Comparison of ENCODE assay signal across 8 cellular contexts in the genomic region with DNA sequence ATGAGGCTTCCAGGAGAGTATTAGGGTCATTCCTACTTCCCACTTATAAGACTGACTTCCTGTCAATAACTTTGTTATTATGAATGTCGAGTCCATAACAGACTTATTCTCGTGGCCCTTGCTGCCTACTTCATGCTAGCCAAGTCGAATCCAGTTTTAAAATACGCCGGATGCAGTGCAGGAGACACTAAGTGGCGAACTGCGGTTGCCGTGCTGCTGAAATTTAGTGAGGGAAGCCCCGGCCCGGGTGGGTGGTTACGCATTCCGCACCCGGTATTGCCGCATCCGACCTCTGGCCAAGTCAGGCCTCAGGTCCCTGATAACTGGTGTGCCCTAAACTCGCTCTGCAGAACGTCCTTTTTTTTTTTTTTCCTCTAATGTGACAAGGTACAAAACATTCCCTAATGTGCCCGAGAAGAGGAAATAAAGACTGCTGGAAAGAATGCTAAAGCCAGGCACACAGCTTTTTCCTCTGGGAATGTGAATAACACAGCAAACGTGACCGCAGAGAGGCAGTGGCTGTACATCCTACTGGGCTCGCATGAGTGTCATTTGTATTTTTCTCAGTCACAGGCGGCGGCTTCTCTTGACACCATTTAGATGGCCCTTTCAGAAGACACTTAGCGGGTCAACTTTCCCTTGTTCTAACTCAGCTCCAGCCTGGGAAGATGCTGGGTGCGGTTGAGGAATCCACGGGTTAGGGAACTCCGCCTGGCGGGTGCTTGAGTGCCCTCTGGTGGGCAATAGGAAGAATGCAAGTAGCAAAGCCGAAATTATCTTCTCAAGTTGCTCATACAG. TPM values are rescaled to one million over a fixed set of nuclear protein-coding genes. Genes with fewer than 3 reads are reported as not detected.
DNase-seq lines count a peak whose midpoint lies in the region; ATAC-seq, FAIRE-seq and TF ChIP-seq lines count a peak whose summit lies in the region.

No MANE protein-coding gene starts in this region.

- intact Hi-C loops in breast epithelium (cut with DNase I; ENCODE audit: low total_unique reads), result no loop called here

- H3K27me3 ChIP-seq in breast epithelium, result no peaks in the 10 kb centered on the region
- no peaks in the 10 kb centered on the region for H3K27me3 ChIP-seq in small intestine (ENCODE audit: control insufficient read depth in 2 of 2, insufficient read depth in 2 of 2, low read length in 2 of 2)

- peak; percentile 33 to 37 for DNase-seq in AML-193 (lab: John Stamatoyannopoulos, UW)
- DNase-seq in Kasumi-1 (lab: John Stamatoyannopoulos, UW), result peak; percentile 56 to 62
- peak in 4 of 5 experiments; percentile 10 to 58 (median 32) for DNase-seq in T-helper 2 cell
- peak; percentile 49 to 66 for DNase-seq in breast epithelium (ENCODE audit: low spot score in 2 of 2)
- DNase-seq in inferior parietal cortex (ENCODE audit: extremely low spot score), result peak; percentile 79
- DNase-seq in small intestine, result peak; percentile 77

- TF ChIP-seq POLR2A in breast epithelium (IDR thresholded peaks at IDR 0.05), result no peak

- H3K9me3 ChIP-seq in breast epithelium (no peaks in the 10 kb centered on the region), small intestine (ENCODE audit: control insufficient read depth, low read depth) (no peaks in the 10 kb centered on the region)

- WGBS in small intestine, 3 donors, result 26 to 32% (median 32%) methylated on average over 29 of the region's 29 CpGs

- H3K4me3 ChIP-seq in breast epithelium (no peak overlapping the region), small intestine (ENCODE audit: low read depth in 1 of 2, low read length in 2 of 2) (no peak overlapping the region)

- no peaks in the 10 kb centered on the region for H3K4me1 ChIP-seq in breast epithelium
- H3K4me1 ChIP-seq in small intestine (ENCODE audit: control insufficient read depth in 2 of 2, insufficient read depth in 1 of 2, low read depth in 1 of 2, low read length in 1 of 2), result no peaks in the 10 kb centered on the region

- ATAC-seq in GM18498 (IDR thresholded peaks at IDR 0.05; ENCODE audit: unreplicated experiment), result peak; percentile 61
- ATAC-seq in HG02970 (IDR thresholded peaks at IDR 0.05; ENCODE audit: low FRiP score, unreplicated experiment), result no peak

- H3K36me3 ChIP-seq in breast epithelium (no peaks in the 10 kb centered on the region), small intestine (ENCODE audit: control insufficient read depth in 2 of 2, insufficient read depth in 2 of 2, low read length in 2 of 2) (no peaks in the 10 kb centered on the region)

- TF ChIP-seq CTCF in breast epithelium (IDR thresholded peaks at IDR 0.05), result peak; percentile 88 to 93 (median 92)

- H3K27ac ChIP-seq in breast epithelium (peak overlapping the region; percentile 71 to 78), small intestine (ENCODE audit: low read depth in 1 of 2, low read length in 1 of 2) (peak overlapping the region in 1 of 2 donors; percentile 79)

- FAIRE-seq in small intestine (lab: Jason Lieb, UNC), result no peak

RNA-seq across cellular contexts. Expression of gene AKTIP, which starts 7.1 kb away (rescaled TPM):
- 10 to 100 TPM; 39.3 to 56.3 (median 45.3) TPM for total RNA-seq in breast epithelium
- polyA plus RNA-seq in small intestine, result 10 to 100 TPM; 15.8 to 29.5 (median 20.0) TPM
